8 cellular contexts compared by ENCODE assay signal in genomic region chr4:38319456-38320348, GRCh38.
DNase-seq lines count a peak whose midpoint lies in the region; ATAC-seq and TF ChIP-seq lines count a peak whose summit lies in the region.

No MANE protein-coding gene starts in this region.

- no peaks in the 10 kb centered on the region for H3K27me3 Mint-ChIP-seq in CD8-positive, alpha-beta T cell (ENCODE audit: low read depth)

- no peaks in the 10 kb centered on the region for H3K27me3 ChIP-seq in CD8-positive, alpha-beta T cell (ENCODE audit: insufficient read depth, low read length)

- H3K9me3 ChIP-seq in CD8-positive, alpha-beta T cell (ENCODE audit: low read length), result no peaks in the 10 kb centered on the region

- POLR2A ChIA-PET in CD8-positive, alpha-beta T cell (lab: Charles Lee), result interaction anchor here (0.7 to 4.5 kb wide), 14 partner anchors 9 to 412 kb away, joined by 3 to 23 read pairs (median 4); no protein-coding TSS in a partner anchor

- H3K4me1 ChIP-seq in CD8-positive, alpha-beta T cell (ENCODE audit: insufficient read depth, low read length), result peaks cover 39% of the 10 kb centered on the region

- H3K9me3 Mint-ChIP-seq in CD8-positive, alpha-beta T cell, result no peaks in the 10 kb centered on the region

- ATAC-seq in CD8-positive, alpha-beta T cell, result peak; percentile 88
- ATAC-seq in GM21423 (IDR thresholded peaks at IDR 0.05; ENCODE audit: unreplicated experiment), result peak; percentile 45

- no peaks in the 10 kb centered on the region for H3K36me3 Mint-ChIP-seq in CD8-positive, alpha-beta T cell

- TF ChIP-seq EP300 in Ishikawa (IDR thresholded peaks at IDR 0.05; ENCODE audit: borderline replicate concordance), result no peak

- peak overlapping the region; percentile 82 for H3K4me3 Mint-ChIP-seq in CD8-positive, alpha-beta T cell

- intact Hi-C loops in CD8-positive, alpha-beta T cell (cut with DNase I, micrococcal nuclease), result loop anchor here (1.0 to 10.0 kb wide), 12 partner anchors 9 to 865 kb away; partner anchors contain the start of gene WDR19 (in 1 of the 2)

- TF ChIP-seq RAD21 in Ishikawa (IDR thresholded peaks at IDR 0.05; ENCODE audit: low read depth), result peak; percentile 92

- no peaks in the 10 kb centered on the region for H3K36me3 ChIP-seq in CD8-positive, alpha-beta T cell (ENCODE audit: insufficient read depth, low read length)

- peak overlapping the region; percentile 33 for H3K27ac ChIP-seq in CD8-positive, alpha-beta T cell (ENCODE audit: low read depth, low read length)

- peak; percentile 83 to 98 (median 95) for DNase-seq in CD8-positive, alpha-beta T cell
- peak; percentile 64 for DNase-seq in OCI-M2 (lab: John Stamatoyannopoulos, UW; ENCODE audit: unreplicated experiment)
- DNase-seq in activated T-cell treated with anti-CD3 and anti-CD28 coated beads, Interleukin-2, amount 50 U/mL, for 1 hour, result peak; percentile 93
- peak; percentile 88 to 92 for DNase-seq in erythroblast (lab: John Stamatoyannopoulos, UW)
- DNase-seq in myocyte (ENCODE audit: low read depth), result peak; percentile 94
- peak; percentile 87 to 89 for DNase-seq in stimulated activated CD8-positive, alpha-beta memory T cell treated with anti-CD3 and anti-CD28 coated beads, Interleukin-7, amount 100 ng/mL, for 1 hour (ENCODE audit: low read depth in 2 of 2)

- peak; percentile 96 for TF ChIP-seq CTCF in CD8-positive, alpha-beta T cell (IDR thresholded peaks at IDR 0.05)

- H3K4me3 ChIP-seq in CD8-positive, alpha-beta T cell (ENCODE audit: low read depth, low read length), result peak overlapping the region; percentile 51

- peaks cover 62% of the 10 kb centered on the region for H3K4me1 Mint-ChIP-seq in CD8-positive, alpha-beta T cell (ENCODE audit: low read depth)

- H3K27ac Mint-ChIP-seq in CD8-positive, alpha-beta T cell, result peak overlapping the region; percentile 90

- CTCF ChIA-PET in CD8-positive, alpha-beta T cell (lab: Charles Lee), result interaction anchor here (0.6 to 9.6 kb wide), 60 partner anchors 9 to 484 kb away, joined by 3 to 143 read pairs (median 4); partner anchors contain the start of genes TLR1 and TLR10

- TF ChIP-seq POLR2A in erythroblast (IDR thresholded peaks at IDR 0.05; ENCODE audit: low read length), result no peak

TF ChIP-seq in Ishikawa, 13 proteins besides CTCF, POLR2A, EP300 and RAD21:
- no peak for TF ChIP-seq CEBPB (IDR thresholded peaks at IDR 0.05)
- TF ChIP-seq TCF12 (IDR thresholded peaks at IDR 0.05; ENCODE audit: low read depth), result no peak
- peak; percentile 55; the same call in 1 of the 2 replicates for TF ChIP-seq MAX (IDR thresholded peaks at IDR 0.05)
- no peak for TF ChIP-seq TEAD4 (IDR thresholded peaks at IDR 0.05)
- no peak for TF ChIP-seq NFIC (IDR thresholded peaks at IDR 0.05)
- 0 out of 2 replicates have a peak, but pooled peaks have one; percentile 3 for TF ChIP-seq USF1 (IDR thresholded peaks at IDR 0.05)
- TF ChIP-seq YY1 (IDR thresholded peaks at IDR 0.05; ENCODE audit: low read depth), result no peak
- TF ChIP-seq EGR1 (IDR thresholded peaks at IDR 0.05), result no peak

Comparison
In these comparisons a context has a peak if more than half of its experiments do, and no peak if none do; other contexts are left out.
1. Peak in every context shown above with its lines: DNase-seq, ATAC-seq, H3K4me3 ChIP-seq and H3K27ac ChIP-seq.